ENCODE assay signal across 1 cellular context in genomic region chr2:200147371-200147770, GRCh38.
TF ChIP-seq lines count a peak whose summit lies in the region.

No MANE protein-coding gene starts in this region.

TF ChIP-seq in GM23338, 12 proteins besides CTCF, POLR2A, EP300 and RAD21:
- TF ChIP-seq REST (IDR thresholded peaks at IDR 0.05; ENCODE audit: unreplicated experiment) (no peak), NANOG (IDR thresholded peaks at IDR 0.05; ENCODE audit: borderline replicate concordance) (no peak), ZNF462 (CRISPR knock-in tag; IDR thresholded peaks at IDR 0.05) (no peak), ZNF331 (CRISPR knock-in tag; IDR thresholded peaks at IDR 0.05; ENCODE audit: low read depth) (no peak)
